ENCODE assay signal across 24 cellular contexts in genomic region chr3:178787960-178788359, GRCh38.
"Had no signal": no experiment of that assay in that cellular context is flagged by ENCODE, and none has a peak within 500 bp of the region (broad histone marks: within the 10 kb centered on the region; RNA-seq: fewer than 3 reads in every experiment).

No MANE protein-coding gene starts in this region.

- H3K4me1 ChIP-seq: esophagus squamous epithelium, neural progenitor cell, suprapubic skin, thyroid gland had no signal

- H3K9me3 ChIP-seq: esophagus squamous epithelium, suprapubic skin, thyroid gland had no signal

- H3K27me3 Mint-ChIP-seq: dendritic cell treated with granulocyte-macrophage colony-stimulating factor and Interleukin-4, amounts not matched to agents 40 ng/mL and 50 ng/mL, for 4 days; effector memory CD8-positive, alpha-beta T cell; natural killer cell treated with Interleukin-12 subunit alpha and Interleukin-12 subunit beta and Interleukin-15 and Interleukin-18, amount 100 ng/mL, for 72 hours; progenitor cell of endocrine pancreas; type B pancreatic cell had no signal

- H3K4me3 Mint-ChIP-seq: dendritic cell treated with granulocyte-macrophage colony-stimulating factor and Interleukin-4, amounts not matched to agents 40 ng/mL and 50 ng/mL, for 4 days; effector memory CD8-positive, alpha-beta T cell; natural killer cell treated with Interleukin-12 subunit alpha and Interleukin-12 subunit beta and Interleukin-15 and Interleukin-18, amount 100 ng/mL, for 72 hours; neural progenitor cell; stimulated activated effector memory CD8-positive, alpha-beta T cell treated with anti-CD3 and anti-CD28 coated beads, Interleukin-12 subunit alpha, Interleukin-12 subunit beta, amount 100 ng/mL, for 72 hours; type B pancreatic cell had no signal

- H3K36me3 Mint-ChIP-seq: natural killer cell treated with Interleukin-12 subunit alpha and Interleukin-12 subunit beta and Interleukin-15 and Interleukin-18, amount 100 ng/mL, for 72 hours; neural progenitor cell; stimulated activated effector memory CD8-positive, alpha-beta T cell treated with anti-CD3 and anti-CD28 coated beads, Interleukin-12 subunit alpha, Interleukin-12 subunit beta, amount 100 ng/mL, for 72 hours; type B pancreatic cell had no signal

- H3K4me3 ChIP-seq: esophagus squamous epithelium, lung, neural progenitor cell, ovary, suprapubic skin, thyroid gland had no signal

- H3K36me3 ChIP-seq: esophagus squamous epithelium, neural progenitor cell, ovary, suprapubic skin, thyroid gland had no signal

- DNase-seq: effector memory CD8-positive, alpha-beta T cell; esophagus squamous epithelium; foreskin fibroblast; kidney; left cardiac atrium; left ventricle myocardium superior; mesenchymal stem cell; midbrain; nucleus accumbens; ovary; right cardiac atrium; stimulated activated CD4-positive, alpha-beta T cell treated with anti-CD3 and anti-CD28 coated beads, Interleukin-4, amount 100 ng/mL, for 1 hour; stimulated activated CD8-positive, alpha-beta memory T cell treated with anti-CD3 and anti-CD28 coated beads, Interleukin-4, amount 100 ng/mL, for 48 hours; stimulated activated naive CD8-positive, alpha-beta T cell treated with anti-CD3 and anti-CD28 coated beads, Interleukin-15, Interleukin-2, amounts not matched to agents 100 U/mL and 50 U/mL, for 24 hours; thyroid gland had no signal

- H3K27ac Mint-ChIP-seq: dendritic cell treated with granulocyte-macrophage colony-stimulating factor and Interleukin-4, amounts not matched to agents 40 ng/mL and 50 ng/mL, for 4 days; effector memory CD8-positive, alpha-beta T cell; natural killer cell treated with Interleukin-12 subunit alpha and Interleukin-12 subunit beta and Interleukin-15 and Interleukin-18, amount 100 ng/mL, for 72 hours; neural progenitor cell; progenitor cell of endocrine pancreas; stimulated activated effector memory CD8-positive, alpha-beta T cell treated with anti-CD3 and anti-CD28 coated beads, Interleukin-12 subunit alpha, Interleukin-12 subunit beta, amount 100 ng/mL, for 72 hours; type B pancreatic cell had no signal

- H3K27me3 ChIP-seq: esophagus squamous epithelium, neural progenitor cell, ovary, suprapubic skin, thyroid gland had no signal

- ATAC-seq: effector memory CD8-positive, alpha-beta T cell; left cardiac atrium; left ventricle myocardium superior; natural killer cell treated with Interleukin-12 subunit alpha and Interleukin-12 subunit beta and Interleukin-15 and Interleukin-18, amount 100 ng/mL, for 72 hours; right cardiac atrium; stimulated activated effector memory CD8-positive, alpha-beta T cell treated with anti-CD3 and anti-CD28 coated beads, Interleukin-12 subunit alpha, Interleukin-12 subunit beta, amount 100 ng/mL, for 72 hours; stimulated activated naive CD8-positive, alpha-beta T cell treated with anti-CD3 and anti-CD28 coated beads, Interleukin-15, Interleukin-2, amounts not matched to agents 100 U/mL and 50 U/mL, for 24 hours had no signal

- H3K4me1 Mint-ChIP-seq: stimulated activated effector memory CD8-positive, alpha-beta T cell treated with anti-CD3 and anti-CD28 coated beads, Interleukin-12 subunit alpha, Interleukin-12 subunit beta, amount 100 ng/mL, for 72 hours had no signal

- H3K27ac ChIP-seq: epithelial cell of prostate, esophagus squamous epithelium, neural progenitor cell, ovary, suprapubic skin, thyroid gland had no signal
